Comparison of ENCODE assay signal across 8 cellular contexts in genomic region chr4:2468464-2469191, GRCh38. TPM values are rescaled to one million over a fixed set of nuclear protein-coding genes. Genes with fewer than 3 reads are reported as not detected.
A peak's percentile ranks its signal among the peaks of the same experiment; 100 is the strongest.
DNase-seq lines count a peak whose midpoint lies in the region; ATAC-seq and TF ChIP-seq lines count a peak whose summit lies in the region.

RNF4 (plus strand) TSS chr4:2469106; CDS start chr4:2490494, 21,388 bp downstream.

- H3K27me3 Mint-ChIP-seq in activated T-cell treated with anti-CD3 and anti-CD28 coated beads, Interleukin-2, amount 50 U/mL, for 4 hours (ENCODE audit: low read depth), result no peaks in the 10 kb centered on the region

- DNase-seq in DMS53 (lab: John Stamatoyannopoulos, UW), result peak; percentile 100
- DNase-seq in KG1 (lab: John Stamatoyannopoulos, UW), result peak; percentile 93
- DNase-seq in Panc1 (ENCODE audit: low read depth, low spot score), result peak; percentile 67
- peak; percentile 93 for DNase-seq in activated T-cell treated with anti-CD3 and anti-CD28 coated beads, Interleukin-2, amount 50 U/mL, for 4 hours
- DNase-seq in stimulated activated CD8-positive, alpha-beta memory T cell treated with anti-CD3 and anti-CD28 coated beads, Interleukin-7, amount 100 ng/mL, for 4 hours (ENCODE audit: low read depth in 2 of 2), result peak; percentile 94 to 95

- intact Hi-C loops in Panc1 (cut with micrococcal nuclease; ENCODE audit: unreplicated experiment), result no loop called here

- CTCF ChIA-PET in Panc1 (lab: Charles Lee), result interaction anchor here (0.7 kb wide), 1 partner anchor 20 kb away, joined by 4 read pairs; no protein-coding TSS in a partner anchor

- no TSS peak for BruUV-seq in Panc1 (replicated peaks; lab: Mats Ljungman, UMichigan)

- H3K4me3 ChIP-seq in Panc1 (ENCODE audit: low read depth in 2 of 2, low read length in 2 of 2) (peak within 1 kb of the TSS; percentile 88 to 93), muscle layer of duodenum (ENCODE audit: low read depth in 1 of 2, low read length in 2 of 2) (peak within 1 kb of the TSS; percentile 90 to 99)

- POLR2A ChIA-PET in Panc1 (lab: Charles Lee), result interaction anchor here (0.6 kb wide), 1 partner anchor 56 kb away, joined by 4 read pairs; no protein-coding TSS in a partner anchor

- H3K9me3 Mint-ChIP-seq in activated T-cell treated with anti-CD3 and anti-CD28 coated beads, Interleukin-2, amount 50 U/mL, for 4 hours, result no peaks in the 10 kb centered on the region

- ATAC-seq in GM21723 (IDR thresholded peaks at IDR 0.05; ENCODE audit: unreplicated experiment) (peak; percentile 79), Panc1 (peak; percentile 90), esophagus mucosa (peak; percentile 93)
- ATAC-seq in activated T-cell treated with anti-CD3 and anti-CD28 coated beads, Interleukin-2, amount 50 U/mL, for 4 hours, result peak; percentile 85 to 89

- peaks cover 19% of the 10 kb centered on the region for H3K36me3 Mint-ChIP-seq in activated T-cell treated with anti-CD3 and anti-CD28 coated beads, Interleukin-2, amount 50 U/mL, for 4 hours (ENCODE audit: insufficient read depth)

- peaks cover 7% of the 10 kb centered on the region; the same call in 1 of the 2 replicates for H3K4me1 ChIP-seq in Panc1 (ENCODE audit: control insufficient read depth, insufficient read depth, low read length)
- H3K4me1 ChIP-seq in muscle layer of duodenum (ENCODE audit: control insufficient read depth in 1 of 2, insufficient read depth in 2 of 2, low read length in 2 of 2), result peaks cover 8 to 25% of the 10 kb centered on the region in 2 donors

- H3K27ac ChIP-seq in Panc1 (ENCODE audit: low read length), result peak within 1 kb of the TSS; percentile 94
- peak within 1 kb of the TSS; percentile 87 for H3K27ac ChIP-seq in muscle layer of duodenum (ENCODE audit: low read length)

- H3K4me1 Mint-ChIP-seq in activated T-cell treated with anti-CD3 and anti-CD28 coated beads, Interleukin-2, amount 50 U/mL, for 4 hours (ENCODE audit: low read depth), result peaks cover 47% of the 10 kb centered on the region

- in situ Hi-C loops in Panc1 (cut with HindIII; ENCODE audit: low pct_unique_long_range_greater_than_20kb, low sequenced_read_pairs), result no loop called here

- H3K9me3 ChIP-seq in Panc1 (ENCODE audit: control insufficient read depth, insufficient read depth, low read depth, low read length), result no peaks in the 10 kb centered on the region
- no peaks in the 10 kb centered on the region for H3K9me3 ChIP-seq in muscle layer of duodenum (ENCODE audit: control insufficient read depth in 1 of 2, low read length in 2 of 2)

- H3K4me3 Mint-ChIP-seq in activated T-cell treated with anti-CD3 and anti-CD28 coated beads, Interleukin-2, amount 50 U/mL, for 4 hours, result peak within 1 kb of the TSS; percentile 96

- H3K27me3 ChIP-seq in Panc1 (ENCODE audit: control insufficient read depth, insufficient read depth, low read length) (no peaks in the 10 kb centered on the region), muscle layer of duodenum (ENCODE audit: low read depth, low read length) (no peaks in the 10 kb centered on the region)

- H3K36me3 ChIP-seq in Panc1 (ENCODE audit: control insufficient read depth, insufficient read depth, low read length), result peaks cover 19% of the 10 kb centered on the region
- peaks cover 10 to 12% of the 10 kb centered on the region in 2 donors for H3K36me3 ChIP-seq in muscle layer of duodenum (ENCODE audit: control insufficient read depth in 1 of 2, insufficient read depth in 2 of 2, low read length in 2 of 2)

- TF ChIP-seq CTCF in Panc1 (IDR thresholded peaks at IDR 0.05), result no peak

RNA-seq across cellular contexts. Expression of gene RNF4, which starts in this region (rescaled TPM):
- total RNA-seq in Panc1 (2021; ENCODE audit: unreplicated experiment), result 55.0 TPM
- 59.0 TPM for polyA plus RNA-seq in Panc1 (2012; ENCODE audit: insufficient read length)
- 100 to 1,000 TPM in 1 of 3 donors, 10 to 100 TPM in 2; 96.7 to 105 (median 97.4) TPM for total RNA-seq in activated T-cell treated with anti-CD3 and anti-CD28 coated beads, Interleukin-2, amount 50 U/mL, for 4 hours
- total RNA-seq in esophagus mucosa, result 34.6 TPM

Comparison
In these comparisons a context has a peak if more than half of its experiments do, and no peak if none do; other contexts are left out.
1. Peak in every context shown above with its lines: DNase-seq, ATAC-seq, H3K4me3 ChIP-seq and H3K27ac ChIP-seq.